12 cellular contexts compared by ENCODE assay signal in genomic region chrX:42955349-42955748, GRCh38.
DNase-seq lines count a peak whose midpoint lies in the region; ATAC-seq, FAIRE-seq and TF ChIP-seq lines count a peak whose summit lies in the region.
"Had no signal": no experiment of that assay in that cellular context is flagged by ENCODE, and none has a peak within 500 bp of the region (broad histone marks: within the 10 kb centered on the region; RNA-seq: fewer than 3 reads in every experiment).

No MANE protein-coding gene starts in this region.

- CTCF ChIA-PET in activated CD8-positive, alpha-beta memory T cell treated with anti-CD3 and anti-CD28 coated beads, Interleukin-2, amount 10 ng/mL, durations not matched to agents 7 days and 5 days (lab: Charles Lee): interaction anchor here (1.1 kb wide), 1 partner anchor 8 kb away, joined by 4 read pairs; no protein-coding TSS in a partner anchor

- H3K4me1 Mint-ChIP-seq in activated CD8-positive, alpha-beta memory T cell treated with anti-CD3 and anti-CD28 coated beads, Interleukin-2, amount 10 ng/mL, durations not matched to agents 7 days and 5 days: peaks cover 28% of the 10 kb centered on the region
- peaks cover 16 to 45% (median 41%) of the 10 kb centered on the region in 3 donors for H3K4me1 Mint-ChIP-seq in IgD-negative memory B cell
- peaks cover 5 to 12% of the 10 kb centered on the region in 2 donors for H3K4me1 Mint-ChIP-seq in natural killer cell

- no peak for TF ChIP-seq CTCF in neutrophil (IDR thresholded peaks at IDR 0.05)
- no peak for TF ChIP-seq CTCF in natural killer cell (IDR thresholded peaks at IDR 0.05)

- DNase-seq in activated CD8-positive, alpha-beta memory T cell treated with anti-CD3 and anti-CD28 coated beads, Interleukin-2, amount 10 ng/mL, durations not matched to agents 7 days and 5 days: no peak
- DNase-seq in activated CD8-positive, alpha-beta memory T cell treated with anti-CD3 and anti-CD28 coated beads for 24 hours: no peak
- DNase-seq in D341Med (ENCODE audit: low spot score) (no peak), small intestine (no peak), natural killer cell (no peak)
- DNase-seq: NK-92 treated with Interleukin-12 subunit alpha and Interleukin-12 subunit beta, amount 100 ng/mL, for 24 hours had no signal

- H3K27ac ChIP-seq in neutrophil (peak overlapping the region; percentile 50), small intestine (ENCODE audit: low read depth in 1 of 2, low read length in 1 of 2) (no peak overlapping the region)
- H3K27ac ChIP-seq: A549, thoracic aorta had no signal

- FAIRE-seq in small intestine (lab: Jason Lieb, UNC): no peak
- FAIRE-seq: bronchial epithelial cell had no signal

- H3K27ac Mint-ChIP-seq in activated CD8-positive, alpha-beta memory T cell treated with anti-CD3 and anti-CD28 coated beads, Interleukin-2, amount 10 ng/mL, durations not matched to agents 7 days and 5 days: peak overlapping the region; percentile 73
- H3K27ac Mint-ChIP-seq in IgD-negative memory B cell (peak overlapping the region; percentile 3 to 91 (median 4)), natural killer cell (peak overlapping the region in 1 of 2 donors; percentile 2)

- H3K27me3 ChIP-seq in neutrophil (no peaks in the 10 kb centered on the region), small intestine (ENCODE audit: control insufficient read depth in 2 of 2, insufficient read depth in 2 of 2, low read length in 2 of 2) (no peaks in the 10 kb centered on the region)

- H3K9me3 Mint-ChIP-seq in activated CD8-positive, alpha-beta memory T cell treated with anti-CD3 and anti-CD28 coated beads, Interleukin-2, amount 10 ng/mL, durations not matched to agents 7 days and 5 days (ENCODE audit: low read depth): peaks cover 2% of the 10 kb centered on the region
- H3K9me3 Mint-ChIP-seq in IgD-negative memory B cell (peaks cover 2 to 8% (median 3%) of the 10 kb centered on the region in 3 donors), natural killer cell (no peaks in the 10 kb centered on the region)

- peaks cover 5 to 18% of the 10 kb centered on the region in 2 experiments for H3K4me1 ChIP-seq in neutrophil (ENCODE audit: control insufficient read depth in 1 of 2, insufficient read depth in 1 of 2, low read depth in 1 of 2, low read length in 1 of 2)
- H3K4me1 ChIP-seq in small intestine (ENCODE audit: control insufficient read depth in 2 of 2, insufficient read depth in 1 of 2, low read depth in 1 of 2, low read length in 1 of 2): no peaks in the 10 kb centered on the region
- H3K4me1 ChIP-seq: A549 had no signal

- H3K9me3 ChIP-seq in neutrophil: no peaks in the 10 kb centered on the region
- H3K9me3 ChIP-seq in small intestine (ENCODE audit: control insufficient read depth, low read depth): no peaks in the 10 kb centered on the region
- H3K9me3 ChIP-seq: A549, thoracic aorta had no signal

- H3K27me3 Mint-ChIP-seq in activated CD8-positive, alpha-beta memory T cell treated with anti-CD3 and anti-CD28 coated beads, Interleukin-2, amount 10 ng/mL, durations not matched to agents 7 days and 5 days: no peaks in the 10 kb centered on the region
- H3K27me3 Mint-ChIP-seq in IgD-negative memory B cell (no peaks in the 10 kb centered on the region), natural killer cell (ENCODE audit: low read depth in 2 of 2) (no peaks in the 10 kb centered on the region)

- no peaks in the 10 kb centered on the region for H3K36me3 ChIP-seq in neutrophil
- no peaks in the 10 kb centered on the region for H3K36me3 ChIP-seq in small intestine (ENCODE audit: control insufficient read depth in 2 of 2, insufficient read depth in 2 of 2, low read length in 2 of 2)
- H3K36me3 ChIP-seq: thoracic aorta had no signal

- H3K4me3 ChIP-seq in neutrophil (ENCODE audit: low read depth in 1 of 2, low read length in 1 of 2) (no peak overlapping the region), small intestine (ENCODE audit: low read depth in 1 of 2, low read length in 2 of 2) (no peak overlapping the region)
- H3K4me3 ChIP-seq: A549, thoracic aorta had no signal

- H3K4me3 Mint-ChIP-seq in activated CD8-positive, alpha-beta memory T cell treated with anti-CD3 and anti-CD28 coated beads, Interleukin-2, amount 10 ng/mL, durations not matched to agents 7 days and 5 days: no peak overlapping the region
- H3K4me3 Mint-ChIP-seq in IgD-negative memory B cell (peak overlapping the region; percentile 0 to 88 (median 52)), natural killer cell (no peak overlapping the region)

- 53 to 80% (median 70%) methylated on average over 2 of the region's 2 CpGs for WGBS in small intestine, 3 donors

- ATAC-seq in activated CD8-positive, alpha-beta memory T cell treated with anti-CD3 and anti-CD28 coated beads, Interleukin-2, amount 10 ng/mL, durations not matched to agents 7 days and 5 days: no peak
- ATAC-seq in HG02759 (IDR thresholded peaks at IDR 0.05; ENCODE audit: unreplicated experiment) (peak; percentile 61), natural killer cell (no peak)
- ATAC-seq: A549 had no signal

- intact Hi-C loops in natural killer cell (cut with micrococcal nuclease): no loop called here

- H3K36me3 Mint-ChIP-seq in activated CD8-positive, alpha-beta memory T cell treated with anti-CD3 and anti-CD28 coated beads, Interleukin-2, amount 10 ng/mL, durations not matched to agents 7 days and 5 days: peaks cover 26% of the 10 kb centered on the region
- H3K36me3 Mint-ChIP-seq in IgD-negative memory B cell: peaks cover 4% of the 10 kb centered on the region
- no peaks in the 10 kb centered on the region for H3K36me3 Mint-ChIP-seq in natural killer cell

Comparison
In these comparisons a context has a peak if more than half of its experiments do, and no peak if none do; other contexts are left out.
1. H3K4me3 Mint-ChIP-seq: peak in IgD-negative memory B cell (4 of 4); none in activated CD8-positive, alpha-beta memory T cell treated with anti-CD3 and anti-CD28 coated beads, Interleukin-2, amount 10 ng/mL, durations not matched to agents 7 days and 5 days (single experiment) and natural killer cell (single experiment).